2 cellular contexts compared by ENCODE assay signal in the genomic region with DNA sequence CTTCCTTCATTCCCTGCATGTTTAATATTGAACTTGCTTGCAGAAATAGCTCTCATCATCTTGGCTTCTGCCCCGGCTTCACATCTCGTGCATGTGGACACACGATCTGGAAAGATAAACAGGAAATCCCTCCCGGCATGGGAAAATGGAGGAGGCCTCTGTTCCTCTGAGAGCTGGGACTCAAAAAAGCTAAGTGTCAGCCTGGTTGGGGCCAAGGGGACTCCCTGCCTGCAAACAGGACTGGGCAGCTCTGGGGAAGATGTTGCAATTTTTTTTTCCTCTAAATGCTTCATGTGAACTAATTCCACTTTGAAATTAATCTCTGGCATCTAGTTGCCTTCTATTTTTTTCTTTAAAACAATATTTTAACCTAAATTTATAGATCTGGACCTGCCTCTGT.
TF ChIP-seq lines count a peak whose summit lies in the region.

No MANE protein-coding gene starts in this region.

TF ChIP-seq in IMR-90, 13 proteins besides CTCF, POLR2A, EP300 and RAD21:
- TF ChIP-seq BHLHE40 (IDR thresholded peaks at IDR 0.05; ENCODE audit: low read depth, low read length): peak; percentile 96
- peak; percentile 65 for TF ChIP-seq CEBPB (IDR thresholded peaks at IDR 0.05; ENCODE audit: low read depth, low read length)
- peak; percentile 36; the same call in 1 of the 2 replicates for TF ChIP-seq MAZ (IDR thresholded peaks at IDR 0.05; ENCODE audit: borderline replicate concordance, low read depth, low read length)
- TF ChIP-seq CHD1 (IDR thresholded peaks at IDR 0.05; ENCODE audit: low read depth, low read length): no peak

TF ChIP-seq in SK-N-SH, 30 proteins besides CTCF, POLR2A, EP300 and RAD21:
- TF ChIP-seq EZH2phosphoT487 (IDR thresholded peaks at IDR 0.05; ENCODE audit: borderline replicate concordance, low read depth) (no peak), GATA2 (CRISPR knock-in tag; IDR thresholded peaks at IDR 0.05) (peak; percentile 54; the same call in 1 of the 2 replicates), RCOR1 (IDR thresholded peaks at IDR 0.05; ENCODE audit: low read length) (peak; percentile 24; the same call in 1 of the 2 replicates)
